ENCODE assay signal across 26 cellular contexts in the genomic region with DNA sequence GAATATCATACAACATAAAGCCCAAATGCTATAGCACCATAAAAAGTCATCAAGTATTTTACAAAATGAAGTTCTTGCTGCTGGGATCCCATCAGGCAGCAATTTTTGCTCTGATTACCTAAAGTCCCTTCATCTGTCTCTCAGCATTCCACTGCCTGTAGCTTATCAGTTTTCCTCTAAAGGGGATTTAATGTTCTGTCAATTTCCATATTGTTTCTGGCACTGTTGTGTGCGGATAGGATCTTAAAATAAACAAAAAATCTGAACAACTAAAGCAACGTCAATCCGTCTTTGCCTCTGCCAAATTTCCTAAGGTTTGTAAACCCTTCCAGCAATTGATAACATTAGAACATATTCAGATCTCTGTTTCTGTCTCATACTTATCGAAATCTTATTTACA.
A peak's percentile ranks its signal among the peaks of the same experiment; 100 is the strongest.
DNase-seq lines count a peak whose midpoint lies in the region; ATAC-seq, FAIRE-seq and TF ChIP-seq lines count a peak whose summit lies in the region.
"Had no signal": no experiment of that assay in that cellular context is flagged by ENCODE, and none has a peak within 500 bp of the region (broad histone marks: within the 10 kb centered on the region; RNA-seq: fewer than 3 reads in every experiment).

No MANE protein-coding gene starts in this region.

- H3K9me1 ChIP-seq in endothelial cell of umbilical vein (replicated peaks; ENCODE audit: control insufficient read depth, extremely low read depth, insufficient read depth, low read length) = no peaks in the 10 kb centered on the region

- H3K4me3 ChIP-seq in astrocyte (ENCODE audit: insufficient read depth, low read depth, low read length) (no peak overlapping the region), endothelial cell of umbilical vein (replicated peaks in 1 of 3; ENCODE audit: insufficient read depth in 1 of 3, low read depth in 1 of 3, low read length in 3 of 3) (no peak overlapping the region)
- H3K4me3 ChIP-seq: A549, BLaER1, GM12878 had no signal

- intact Hi-C loops in endothelial cell of umbilical vein (cut with micrococcal nuclease) = loop anchor here (1.0 kb wide), 1 partner anchor 64 kb away; no protein-coding TSS in a partner anchor

- H3K36me3 Mint-ChIP-seq in astrocyte (ENCODE audit: low read depth, unreplicated experiment) = no peaks in the 10 kb centered on the region
- H3K36me3 Mint-ChIP-seq in stimulated activated effector memory CD8-positive, alpha-beta T cell treated with anti-CD3 and anti-CD28 coated beads, Interleukin-12 subunit alpha, Interleukin-12 subunit beta, amount 100 ng/mL, for 72 hours = no peaks in the 10 kb centered on the region
- H3K36me3 Mint-ChIP-seq: CD14-positive monocyte; CD4-positive, alpha-beta memory T cell; CD4-positive, CD25-positive, alpha-beta regulatory T cell; CD8-positive, alpha-beta memory T cell had no signal

- CTCF ChIA-PET in endothelial cell of umbilical vein (lab: Charles Lee) = interaction anchor here (0.7 kb wide), 1 partner anchor 11 kb away, joined by 3 read pairs; no protein-coding TSS in a partner anchor

- TF ChIP-seq POLR2A in endothelial cell of umbilical vein (IDR thresholded peaks at IDR 0.05; ENCODE audit: low read depth, low read length) = no peak
- no peak for TF ChIP-seq POLR2A in GM12892 (IDR thresholded peaks at IDR 0.05; ENCODE audit: low read depth, low read length)

- no peak overlapping the region for H3K9ac ChIP-seq in astrocyte (ENCODE audit: low read length)
- no peak overlapping the region for H3K9ac ChIP-seq in endothelial cell of umbilical vein (replicated peaks; ENCODE audit: extremely low read depth, insufficient read depth, low read length)
- H3K9ac ChIP-seq: BLaER1 had no signal

- no TSS peak for BruUV-seq in endothelial cell of umbilical vein (replicated peaks; lab: Mats Ljungman, UMichigan)

- H3K36me3 ChIP-seq in astrocyte (ENCODE audit: insufficient read depth, low read length) (no peaks in the 10 kb centered on the region), endothelial cell of umbilical vein (ENCODE audit: control insufficient read depth in 2 of 2, extremely low read depth in 1 of 2, insufficient read depth in 2 of 2, low read length in 2 of 2) (no peaks in the 10 kb centered on the region)
- H3K36me3 ChIP-seq: BLaER1 had no signal

- H3K27ac Mint-ChIP-seq in astrocyte (ENCODE audit: unreplicated experiment) = no peak overlapping the region
- H3K27ac Mint-ChIP-seq in stimulated activated effector memory CD8-positive, alpha-beta T cell treated with anti-CD3 and anti-CD28 coated beads, Interleukin-12 subunit alpha, Interleukin-12 subunit beta, amount 100 ng/mL, for 72 hours = no peak overlapping the region
- H3K27ac Mint-ChIP-seq: B cell; CD14-positive monocyte; CD4-positive, alpha-beta memory T cell; CD4-positive, CD25-positive, alpha-beta regulatory T cell; CD8-positive, alpha-beta memory T cell had no signal

- no peak for ATAC-seq in stimulated activated effector memory CD8-positive, alpha-beta T cell treated with anti-CD3 and anti-CD28 coated beads, Interleukin-12 subunit alpha, Interleukin-12 subunit beta, amount 100 ng/mL, for 72 hours
- ATAC-seq: A549, GM12878 had no signal

- H4K20me1 ChIP-seq in astrocyte (ENCODE audit: insufficient read depth, low read length) (no peaks in the 10 kb centered on the region), endothelial cell of umbilical vein (replicated peaks; ENCODE audit: control insufficient read depth, extremely low read depth, insufficient read depth, low read length) (no peaks in the 10 kb centered on the region)
- H4K20me1 ChIP-seq: BLaER1 had no signal

- POLR2A ChIA-PET in endothelial cell of umbilical vein (lab: Charles Lee) = no interaction called here

- H3K79me2 ChIP-seq in astrocyte (ENCODE audit: insufficient read depth, low read length) = no peaks in the 10 kb centered on the region
- H3K79me2 ChIP-seq in endothelial cell of umbilical vein (ENCODE audit: control insufficient read depth, insufficient read depth, low read length) = no peaks in the 10 kb centered on the region

- DNase-seq in astrocyte (ENCODE audit: low read depth) = peak; percentile 24
- peak; percentile 72 for DNase-seq in endothelial cell of umbilical vein (ENCODE audit: low read depth, low spot score)
- no peak for DNase-seq in stimulated activated effector memory CD8-positive, alpha-beta T cell treated with anti-CD3 and anti-CD28 coated beads, Interleukin-12 subunit alpha, Interleukin-12 subunit beta, amount 100 ng/mL, for 72 hours (ENCODE audit: low spot score in 2 of 2)
- DNase-seq in activated CD8-positive, alpha-beta memory T cell treated with anti-CD3 and anti-CD28 coated beads for 24 hours = no peak
- no peak for DNase-seq in GM12892 (ENCODE audit: insufficient read length)
- DNase-seq: AML-193; C1 segment of cervical spinal cord; CD4-positive, alpha-beta memory T cell; CD4-positive, CD25-positive, alpha-beta regulatory T cell; CD8-positive, alpha-beta memory T cell; COR-L47; DMS 273 treated with DMSO at 0.1 percent for 48 hours; DMS153; DMS53; DMS79; DND-41; EL; GDM1 had no signal

- no peak for FAIRE-seq in astrocyte (lab: Jason Lieb, UNC)
- peak; percentile 75 for FAIRE-seq in endothelial cell of umbilical vein (lab: Jason Lieb, UNC)
- FAIRE-seq in GM12892 (lab: Jason Lieb, UNC) = no peak
- FAIRE-seq: A549, GM12878, GM19239 had no signal

- no peak overlapping the region for H3K4me2 ChIP-seq in astrocyte (ENCODE audit: low read length)
- no peak overlapping the region for H3K4me2 ChIP-seq in endothelial cell of umbilical vein (ENCODE audit: insufficient read depth, low read length)
- H3K4me2 ChIP-seq: A549, BLaER1 had no signal

- TF ChIP-seq CTCF in astrocyte (IDR thresholded peaks at IDR 0.05; ENCODE audit: insufficient read depth, low read depth, low read length) (no peak), endothelial cell of umbilical vein (IDR thresholded peaks at IDR 0.05; ENCODE audit: extremely low read depth in 1 of 2, insufficient read depth in 1 of 2, low read depth in 1 of 2, low read length in 2 of 2) (no peak)

- no peak overlapping the region for H3K4me3 Mint-ChIP-seq in astrocyte (ENCODE audit: unreplicated experiment)
- no peak overlapping the region for H3K4me3 Mint-ChIP-seq in stimulated activated effector memory CD8-positive, alpha-beta T cell treated with anti-CD3 and anti-CD28 coated beads, Interleukin-12 subunit alpha, Interleukin-12 subunit beta, amount 100 ng/mL, for 72 hours
- H3K4me3 Mint-ChIP-seq: B cell; CD14-positive monocyte; CD4-positive, alpha-beta memory T cell; CD4-positive, CD25-positive, alpha-beta regulatory T cell; CD8-positive, alpha-beta memory T cell had no signal

- H3K27me3 ChIP-seq in astrocyte (ENCODE audit: insufficient read depth, low read length) = no peaks in the 10 kb centered on the region
- H3K27me3 ChIP-seq in endothelial cell of umbilical vein (ENCODE audit: control insufficient read depth in 2 of 2, insufficient read depth in 2 of 2, low read length in 2 of 2) = no peaks in the 10 kb centered on the region
- H3K27me3 ChIP-seq: BLaER1 had no signal

- H3K27ac ChIP-seq in astrocyte (ENCODE audit: low read depth, low read length) (no peak overlapping the region), endothelial cell of umbilical vein (ENCODE audit: insufficient read depth, low read depth, low read length) (no peak overlapping the region)
- H3K27ac ChIP-seq: 22Rv1, A549, BLaER1 had no signal

- dilution Hi-C loops in endothelial cell of umbilical vein (cut with MboI; ENCODE audit: extremely low pct_ligation_motif_present, low sequenced_read_pairs) = no loop called here

- H3K9me3 Mint-ChIP-seq in astrocyte (ENCODE audit: unreplicated experiment) = no peaks in the 10 kb centered on the region
- H3K9me3 Mint-ChIP-seq in stimulated activated effector memory CD8-positive, alpha-beta T cell treated with anti-CD3 and anti-CD28 coated beads, Interleukin-12 subunit alpha, Interleukin-12 subunit beta, amount 100 ng/mL, for 72 hours = peaks cover 24% of the 10 kb centered on the region

- H3K4me1 Mint-ChIP-seq in astrocyte (ENCODE audit: low read depth, unreplicated experiment) = peaks cover 3% of the 10 kb centered on the region
- H3K4me1 Mint-ChIP-seq in stimulated activated effector memory CD8-positive, alpha-beta T cell treated with anti-CD3 and anti-CD28 coated beads, Interleukin-12 subunit alpha, Interleukin-12 subunit beta, amount 100 ng/mL, for 72 hours = no peaks in the 10 kb centered on the region
- H3K4me1 Mint-ChIP-seq: B cell; CD14-positive monocyte; CD4-positive, alpha-beta memory T cell; CD4-positive, CD25-positive, alpha-beta regulatory T cell; CD8-positive, alpha-beta memory T cell had no signal

- H3K4me1 ChIP-seq in astrocyte (ENCODE audit: insufficient read depth, low read length) (no peaks in the 10 kb centered on the region), endothelial cell of umbilical vein (ENCODE audit: control insufficient read depth, extremely low read depth, insufficient read depth, low read length) (peaks cover 24% of the 10 kb centered on the region)
- H3K4me1 ChIP-seq: A549, BLaER1 had no signal

- no peaks in the 10 kb centered on the region for H3K27me3 Mint-ChIP-seq in astrocyte (ENCODE audit: low read depth, unreplicated experiment)
- H3K27me3 Mint-ChIP-seq: B cell; CD4-positive, alpha-beta memory T cell; CD4-positive, CD25-positive, alpha-beta regulatory T cell; CD8-positive, alpha-beta memory T cell had no signal

- H3K9me3 ChIP-seq in astrocyte (ENCODE audit: insufficient read depth, low read depth, low read length) (no peaks in the 10 kb centered on the region), endothelial cell of umbilical vein (replicated peaks; ENCODE audit: control insufficient read depth, insufficient read depth, low read length) (no peaks in the 10 kb centered on the region)
- H3K9me3 ChIP-seq: A549, BLaER1 had no signal

- H2AFZ ChIP-seq in astrocyte (ENCODE audit: low read depth, low read length) (no peak overlapping the region), endothelial cell of umbilical vein (ENCODE audit: low read depth, low read length) (no peak overlapping the region)

TF ChIP-seq in PFSK-1, 5 proteins besides CTCF, POLR2A, EP300 and RAD21 (continues in another document):
- TF ChIP-seq SIN3A (IDR thresholded peaks at IDR 0.05; ENCODE audit: borderline replicate concordance, insufficient read depth, low read length) = peak; percentile 60; the same call in 1 of the 2 replicates

TF ChIP-seq in endothelial cell of umbilical vein, 7 proteins besides CTCF, POLR2A, EP300 and RAD21:
- TF ChIP-seq MYC (IDR thresholded peaks at IDR 0.05; ENCODE audit: low read depth, low read length) (no peak), GATA2 (IDR thresholded peaks at IDR 0.05; ENCODE audit: insufficient read depth, insufficient read length, low read depth, low read length) (peak; percentile 75), EZH2 (IDR thresholded peaks at IDR 0.05; ENCODE audit: borderline replicate concordance, low read depth, low read length, severe bottlenecking) (no peak), FOS (IDR thresholded peaks at IDR 0.05; ENCODE audit: borderline replicate concordance, insufficient read depth, low read length) (no peak)

Comparison
In these comparisons a context has a peak if more than half of its experiments do, and no peak if none do; other contexts are left out.
1. DNase-seq: peak in astrocyte (single experiment) and endothelial cell of umbilical vein (single experiment); none in stimulated activated effector memory CD8-positive, alpha-beta T cell treated with anti-CD3 and anti-CD28 coated beads, Interleukin-12 subunit alpha, Interleukin-12 subunit beta, amount 100 ng/mL, for 72 hours (0 of 2), activated CD8-positive, alpha-beta memory T cell treated with anti-CD3 and anti-CD28 coated beads for 24 hours (single experiment) and GM12892 (single experiment).